Comparison of ENCODE assay signal across 21 cellular contexts in the genomic region with DNA sequence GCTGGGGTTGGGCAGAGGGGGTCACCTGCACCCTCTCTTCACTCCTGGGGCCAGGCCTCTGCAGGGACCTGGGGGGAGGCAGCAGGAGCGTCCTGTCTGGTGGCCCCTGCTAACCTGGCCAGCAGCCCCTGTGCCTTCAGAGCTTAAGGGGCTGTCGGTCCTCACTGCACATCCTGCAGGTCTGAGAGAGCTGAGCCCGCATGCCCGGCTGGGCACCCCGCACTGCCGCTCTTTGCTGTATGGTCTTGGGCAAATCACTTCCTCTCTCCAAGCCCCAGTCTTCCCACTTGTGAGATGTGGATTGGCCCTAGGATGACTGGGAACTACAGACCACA. TPM values are rescaled to one million over a fixed set of nuclear protein-coding genes. Genes with fewer than 3 reads are reported as not detected.
"Had no signal": no experiment of that assay in that cellular context is flagged by ENCODE, and none has a peak within 500 bp of the region (broad histone marks: within the 10 kb centered on the region; RNA-seq: fewer than 3 reads in every experiment).

No MANE protein-coding gene starts in this region.

- DNase-seq: activated CD4-positive, alpha-beta T cell treated with anti-CD3 and anti-CD28 coated beads for 1 hour; activated CD4-positive, alpha-beta T cell treated with anti-CD3 and anti-CD28 coated beads, Interleukin-2, amount 50 U/mL, for 1 hour; activated T-cell treated with anti-CD3 and anti-CD28 coated beads for 4 hours; caudate nucleus; dermis blood vessel endothelial cell; effector memory CD4-positive, alpha-beta T cell; esophagus squamous epithelium; gastrocnemius medialis; hypothalamus; lower lobe of right lung; retina; stimulated activated CD4-positive, alpha-beta T cell treated with anti-CD3 and anti-CD28 coated beads, Interleukin-4, amount 100 ng/mL, for 1 hour; stimulated activated naive CD4-positive, alpha-beta T cell; T-cell had no signal

- H3K4me3 ChIP-seq: esophagus squamous epithelium, gastrocnemius medialis, lower lobe of right lung had no signal

- ATAC-seq: activated naive CD4-positive, alpha-beta T cell treated with anti-CD3 and anti-CD28 coated beads, Interleukin-2, amount 50 U/mL, for 72 hours; gastrocnemius medialis; lower lobe of right lung; naive thymus-derived CD4-positive, alpha-beta T cell; T-cell had no signal

- H3K27ac ChIP-seq: esophagus squamous epithelium, gastrocnemius medialis, lower lobe of right lung had no signal

- H3K9me3 ChIP-seq: esophagus squamous epithelium, gastrocnemius medialis, lower lobe of right lung had no signal

- H3K36me3 ChIP-seq: esophagus squamous epithelium, gastrocnemius medialis, lower lobe of right lung had no signal

- H3K4me1 ChIP-seq: gastrocnemius medialis, lower lobe of right lung had no signal

RNA-seq across cellular contexts. Expression of a gene that starts 50.2 kb away (rescaled TPM):
- total RNA-seq: activated naive CD4-positive, alpha-beta T cell treated with anti-CD3 and anti-CD28 coated beads, Interleukin-2, amount 50 U/mL, for 72 hours; activated T-helper 1 cell treated with anti-CD3 and anti-CD28 coated beads, Interleukin-12 subunit alpha, Interleukin-12 subunit beta, Interleukin-2, Interleukin-4 antibody, amounts not matched to agents 30 ng/mL and 10 ng/mL and 1 ng/mL, durations not matched to agents 14 hours and 24 hours and 36 hours; aorta; gastrocnemius medialis; neural crest cell; omental fat pad; progenitor cell of endocrine pancreas had no signal
- polyA plus RNA-seq: naive thymus-derived CD4-positive, alpha-beta T cell had no signal
